ENCODE assay signal across 9 cellular contexts in genomic region chr3:11944052-11944673, GRCh38.
DNase-seq lines count a peak whose midpoint lies in the region; TF ChIP-seq lines count a peak whose summit lies in the region.
"Had no signal": no experiment of that assay in that cellular context is flagged by ENCODE, and none has a peak within 500 bp of the region (broad histone marks: within the 10 kb centered on the region; RNA-seq: fewer than 3 reads in every experiment).

No MANE protein-coding gene starts in this region.

- H3K9me3 ChIP-seq in cardiac muscle cell (ENCODE audit: low read depth) (no peaks in the 10 kb centered on the region), right atrium auricular region (no peaks in the 10 kb centered on the region), esophagus muscularis mucosa (no peaks in the 10 kb centered on the region), parathyroid adenoma (ENCODE audit: control insufficient read depth, low read length) (no peaks in the 10 kb centered on the region)

- H2AFZ ChIP-seq in parathyroid adenoma = peak overlapping the region; percentile 51

- H3K27me3 ChIP-seq in cardiac muscle cell = no peaks in the 10 kb centered on the region
- H3K27me3 ChIP-seq in right atrium auricular region = no peaks in the 10 kb centered on the region
- peaks cover 0 to 2% (median 0%) of the 10 kb centered on the region in 4 donors for H3K27me3 ChIP-seq in esophagus muscularis mucosa
- H3K27me3 ChIP-seq in parathyroid adenoma (ENCODE audit: control insufficient read depth, insufficient read depth, low read length) = no peaks in the 10 kb centered on the region

- peak; percentile 38 to 53 for DNase-seq in cardiac muscle cell (ENCODE audit: low read depth in 1 of 2, low spot score in 1 of 2)
- no peak for DNase-seq in right atrium auricular region (ENCODE audit: low spot score)
- DNase-seq in NCI-H774 (lab: John Stamatoyannopoulos, UW) = peak; percentile 27
- no peak for DNase-seq in esophagus muscularis mucosa (ENCODE audit: extremely low spot score)
- no peak for DNase-seq in activated naive CD4-positive, alpha-beta T cell treated with Interleukin-2 at 50 U/mL for 16 hours
- no peak for DNase-seq in UCSD-AML1 (lab: John Stamatoyannopoulos, UW; ENCODE audit: unreplicated experiment)
- DNase-seq in activated gamma-delta T cell (lab: John Stamatoyannopoulos, UW) = no peak
- DNase-seq: activated naive CD8-positive, alpha-beta T cell treated with anti-CD3 and anti-CD28 coated beads, Interleukin-2, amount 10 ng/mL, durations not matched to agents 7 days and 5 days had no signal

- TF ChIP-seq POLR2A in esophagus muscularis mucosa (IDR thresholded peaks at IDR 0.05; ENCODE audit: low read depth) = no peak

- H3K4me3 ChIP-seq in cardiac muscle cell = no peak overlapping the region
- H3K4me3 ChIP-seq in right atrium auricular region = no peak overlapping the region
- no peak overlapping the region for H3K4me3 ChIP-seq in esophagus muscularis mucosa
- H3K4me3 ChIP-seq in parathyroid adenoma (ENCODE audit: low read depth, low read length) = no peak overlapping the region

- intact Hi-C loops in esophagus muscularis mucosa (cut with DNase I) = no loop called here

- peak; percentile 70 for TF ChIP-seq CTCF in cardiac muscle cell (IDR thresholded peaks at IDR 0.05; ENCODE audit: low read depth, low read length)
- TF ChIP-seq CTCF in right atrium auricular region (IDR thresholded peaks at IDR 0.05) = peak in 1 of 2 donors; percentile 65
- TF ChIP-seq CTCF in esophagus muscularis mucosa (IDR thresholded peaks at IDR 0.05) = peak in 2 of 3 experiments; percentile 9 to 50
- peak; percentile 93 for TF ChIP-seq CTCF in parathyroid adenoma (IDR thresholded peaks at IDR 0.05)

- no peak overlapping the region for H3K9ac ChIP-seq in parathyroid adenoma

- no peaks in the 10 kb centered on the region for H3K79me2 ChIP-seq in parathyroid adenoma

- TF ChIP-seq EP300 in esophagus muscularis mucosa (IDR thresholded peaks at IDR 0.05) = no peak

- H3K4me2 ChIP-seq in parathyroid adenoma (ENCODE audit: low read length) = no peak overlapping the region

- H3K4me1 ChIP-seq in cardiac muscle cell (ENCODE audit: low read depth) (no peaks in the 10 kb centered on the region), right atrium auricular region (no peaks in the 10 kb centered on the region), esophagus muscularis mucosa (no peaks in the 10 kb centered on the region), parathyroid adenoma (peaks cover 4% of the 10 kb centered on the region)

- H3K36me3 ChIP-seq in cardiac muscle cell = no peaks in the 10 kb centered on the region
- H3K36me3 ChIP-seq in right atrium auricular region = no peaks in the 10 kb centered on the region
- H3K36me3 ChIP-seq in esophagus muscularis mucosa = no peaks in the 10 kb centered on the region
- H3K36me3 ChIP-seq in parathyroid adenoma (ENCODE audit: control insufficient read depth, insufficient read depth, low read length) = no peaks in the 10 kb centered on the region

- 29% methylated on average over 7 of the region's 7 CpGs for WGBS in esophagus muscularis mucosa

- no peak overlapping the region for H3K27ac ChIP-seq in cardiac muscle cell
- no peak overlapping the region for H3K27ac ChIP-seq in right atrium auricular region
- H3K27ac ChIP-seq in esophagus muscularis mucosa (replicated peaks in 1 of 4) = no peak overlapping the region
- no peak overlapping the region for H3K27ac ChIP-seq in parathyroid adenoma

Comparison
In these comparisons a context has a peak if more than half of its experiments do, and no peak if none do; other contexts are left out.
1. DNase-seq: peak in cardiac muscle cell (2 of 2) and NCI-H774 (single experiment); none in right atrium auricular region (single experiment), esophagus muscularis mucosa (single experiment), activated naive CD4-positive, alpha-beta T cell treated with Interleukin-2 at 50 U/mL for 16 hours (single experiment), UCSD-AML1 (single experiment) and activated gamma-delta T cell (single experiment).